ENCODE assay signal across 2 cellular contexts in the genomic region with DNA sequence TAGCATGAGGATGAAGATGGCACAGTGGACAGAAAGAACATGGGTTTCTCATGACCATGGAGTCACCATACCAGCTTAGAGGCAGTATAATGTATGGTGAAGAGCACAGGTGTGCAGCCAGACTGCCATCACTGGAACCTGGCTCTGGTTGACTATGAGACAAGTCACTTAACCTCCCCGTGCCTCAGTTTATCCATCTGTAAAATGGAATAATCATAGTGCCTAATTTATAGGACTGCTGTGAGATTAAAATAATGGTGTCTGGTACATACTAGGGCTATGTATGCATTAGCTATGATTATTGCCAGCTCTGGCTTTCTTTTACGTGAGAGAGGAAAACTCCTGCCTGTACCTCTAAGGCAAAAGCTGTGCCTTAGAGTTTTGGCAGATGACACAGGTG.
A peak's percentile ranks its signal among the peaks of the same experiment; 100 is the strongest.
TF ChIP-seq lines count a peak whose summit lies in the region.

No MANE protein-coding gene starts in this region.

TF ChIP-seq in HepG2, 621 proteins besides CTCF, POLR2A, EP300 and RAD21:
- TF ChIP-seq ZNF629 (CRISPR knock-in tag; conservative IDR thresholded peaks at IDR 0.05): peak; percentile 65
- TF ChIP-seq SRF (IDR thresholded peaks at IDR 0.05; ENCODE audit: low read depth, low read length): no peak

TF ChIP-seq in K562, 482 proteins besides CTCF, POLR2A, EP300 and RAD21:
- peak; percentile 73 for TF ChIP-seq RBM25 (IDR thresholded peaks at IDR 0.05; ENCODE audit: low read depth, low read length, severe bottlenecking)
- no peak for TF ChIP-seq SP2 (IDR thresholded peaks at IDR 0.05; ENCODE audit: extremely low read depth, low read depth, low read length, poor library complexity, severe bottlenecking)
